In genomic region chr4:9704551-9705332, GRCh38 we compare ENCODE assay signal across 16 cellular contexts.
DNase-seq lines count a peak whose midpoint lies in the region; ATAC-seq and TF ChIP-seq lines count a peak whose summit lies in the region.
"Had no signal": no experiment of that assay in that cellular context is flagged by ENCODE, and none has a peak within 500 bp of the region (broad histone marks: within the 10 kb centered on the region; RNA-seq: fewer than 3 reads in every experiment).

No MANE protein-coding gene starts in this region.

- H3K4me3 Mint-ChIP-seq in H9 (no peak overlapping the region), WTC11 (no peak overlapping the region)

- H3K4me1 ChIP-seq in H9 (ENCODE audit: insufficient read depth, low read length) (no peaks in the 10 kb centered on the region), neuronal stem cell (ENCODE audit: control insufficient read depth in 2 of 2, insufficient read depth in 1 of 2, low read depth in 1 of 2, low read length in 2 of 2) (peaks cover 0 to 1% of the 10 kb centered on the region in 2 donors), right cardiac atrium (ENCODE audit: control insufficient read depth, insufficient read depth, low read length) (no peaks in the 10 kb centered on the region)
- H3K4me1 ChIP-seq: HAP-1 had no signal

- H2BK20ac ChIP-seq in H9 (ENCODE audit: low read depth, low read length, poor library complexity, severe bottlenecking): no peak overlapping the region

- H3K4me3 ChIP-seq in neuronal stem cell (ENCODE audit: low read length in 2 of 2): no peak overlapping the region
- H3K4me3 ChIP-seq in right cardiac atrium (ENCODE audit: low read length): no peak overlapping the region
- H3K4me3 ChIP-seq: BLaER1 treated with 17β-estradiol and CSF1 and Interleukin-3, amounts not matched to agents 10 nM and 100 nM; HAP-1 had no signal

- H2BK12ac ChIP-seq in H9 (ENCODE audit: insufficient read length, low read depth, low read length) (no peak overlapping the region), neuronal stem cell (ENCODE audit: low read length) (no peak overlapping the region)

- H4K20me1 ChIP-seq in H9 (ENCODE audit: control insufficient read depth, insufficient read depth, insufficient read length): no peaks in the 10 kb centered on the region
- H4K20me1 ChIP-seq: BLaER1 treated with 17β-estradiol and CSF1 and Interleukin-3, amounts not matched to agents 10 nM and 100 nM had no signal

- CTCF ChIA-PET in WTC11 (lab: Charles Lee): interaction anchor here (0.6 to 3.7 kb wide), 21 partner anchors 10 to 1097 kb away, joined by 3 to 106 read pairs (median 5); no protein-coding TSS in a partner anchor

- H2BK120ac ChIP-seq in H9 (ENCODE audit: low read depth, low read length, poor library complexity, severe bottlenecking): no peak overlapping the region
- no peak overlapping the region for H2BK120ac ChIP-seq in neuronal stem cell (ENCODE audit: low read depth, low read length)

- intact Hi-C loops in right cardiac atrium (cut with DNase I): loop anchor here in 1 of 4 donors (10.0 kb wide), 1 partner anchor 310 kb away; no protein-coding TSS in a partner anchor

- H3K9me3 Mint-ChIP-seq in H9 (peaks cover 7% of the 10 kb centered on the region in 2 experiments; a peak in 4 of 5 replicates), WTC11 (peaks cover 6% of the 10 kb centered on the region; the same call in 1 of the 2 replicates)

- POLR2A ChIA-PET in WTC11 (lab: Charles Lee): no interaction called here

- H3K4ac ChIP-seq in H9 (ENCODE audit: low read depth, low read length): no peak overlapping the region
- no peak overlapping the region for H3K4ac ChIP-seq in neuronal stem cell (ENCODE audit: low read length)

- no peak overlapping the region for H3K9ac ChIP-seq in H9 (ENCODE audit: extremely low read depth, insufficient read length, low read length)
- H3K9ac ChIP-seq in neuronal stem cell (ENCODE audit: low read depth, low read length, poor library complexity): no peak overlapping the region
- H3K9ac ChIP-seq: BLaER1 treated with 17β-estradiol and CSF1 and Interleukin-3, amounts not matched to agents 10 nM and 100 nM had no signal

- H3K36me3 ChIP-seq in neuronal stem cell (replicated peaks in 1 of 2; ENCODE audit: control insufficient read depth in 2 of 2, insufficient read depth in 2 of 2, low read length in 2 of 2): no peaks in the 10 kb centered on the region
- H3K36me3 ChIP-seq: BLaER1 treated with 17β-estradiol and CSF1 and Interleukin-3, amounts not matched to agents 10 nM and 100 nM; HAP-1 had no signal

- H2BK15ac ChIP-seq in H9 (ENCODE audit: low read depth, low read length): no peak overlapping the region
- peak overlapping the region; percentile 26 for H2BK15ac ChIP-seq in neuronal stem cell (ENCODE audit: low read length)

- no peak overlapping the region for H2AFZ ChIP-seq in H9 (ENCODE audit: low read length)
- no peak overlapping the region for H2AFZ ChIP-seq in neuronal stem cell (ENCODE audit: low read length)

- H3K4me2 ChIP-seq in H9 (ENCODE audit: insufficient read depth, insufficient read length, low read length): no peak overlapping the region
- no peak overlapping the region for H3K4me2 ChIP-seq in neuronal stem cell (ENCODE audit: insufficient read depth, low read length, poor library complexity, severe bottlenecking)

- H3K14ac ChIP-seq in H9 (ENCODE audit: insufficient read depth, low read length): no peak overlapping the region
- H3K14ac ChIP-seq in neuronal stem cell (ENCODE audit: low read length): no peak overlapping the region

- H3K9me3 ChIP-seq in H9 (ENCODE audit: control insufficient read depth, low read depth, low read length): no peaks in the 10 kb centered on the region
- H3K9me3 ChIP-seq in neuronal stem cell (replicated peaks in 1 of 2; ENCODE audit: control insufficient read depth in 2 of 2, insufficient read depth in 1 of 2, low read depth in 1 of 2, low read length in 2 of 2): no peaks in the 10 kb centered on the region
- H3K9me3 ChIP-seq in right cardiac atrium (ENCODE audit: control insufficient read depth, low read length): no peaks in the 10 kb centered on the region
- H3K9me3 ChIP-seq: HAP-1 had no signal

- peaks cover 4% of the 10 kb centered on the region; the same call in 1 of the 2 replicates for H3K27me3 Mint-ChIP-seq in H9 (ENCODE audit: low read depth)
- H3K27me3 Mint-ChIP-seq in WTC11 (ENCODE audit: low read depth): no peaks in the 10 kb centered on the region

- H3K79me1 ChIP-seq in H9 (ENCODE audit: insufficient read depth, low read depth, low read length, poor library complexity, severe bottlenecking) (no peaks in the 10 kb centered on the region), neuronal stem cell (ENCODE audit: low read depth, low read length) (peaks cover 2% of the 10 kb centered on the region)

- H4K91ac ChIP-seq in H9 (ENCODE audit: insufficient read length, low read depth, low read length) (no peak overlapping the region), neuronal stem cell (ENCODE audit: low read depth, low read length, poor library complexity) (no peak overlapping the region)

- ATAC-seq in WTC11 (0 out of 2 replicates have a peak, but pooled peaks have one; percentile 30), HG03378 (IDR thresholded peaks at IDR 0.05; ENCODE audit: unreplicated experiment) (no peak), GM18907 (IDR thresholded peaks at IDR 0.05; ENCODE audit: unreplicated experiment) (no peak), right cardiac atrium (no peak)

- no peaks in the 10 kb centered on the region for H3K79me2 ChIP-seq in H9 (ENCODE audit: insufficient read depth, low read length)

- H2AK5ac ChIP-seq in H9 (ENCODE audit: insufficient read length, low read length) (no peak overlapping the region), neuronal stem cell (ENCODE audit: low read depth, low read length) (no peak overlapping the region)

- H3K18ac ChIP-seq in H9 (ENCODE audit: insufficient read length, low read depth, low read length): no peak overlapping the region
- H3K18ac ChIP-seq in neuronal stem cell (ENCODE audit: low read length): peak overlapping the region; percentile 64

- H3K36me3 Mint-ChIP-seq in H9 (ENCODE audit: insufficient read depth in 1 of 3, low read depth in 3 of 3) (peaks cover 0 to 5% (median 4%) of the 10 kb centered on the region in 3 experiments; a peak in 5 of 7 replicates), WTC11 (peaks cover 5% of the 10 kb centered on the region)

- H3K27ac ChIP-seq in H9 (ENCODE audit: insufficient read length, low read depth, low read length) (no peak overlapping the region), neuronal stem cell (replicated peaks; ENCODE audit: low read length) (no peak overlapping the region), right cardiac atrium (ENCODE audit: low read length) (no peak overlapping the region)
- H3K27ac ChIP-seq: BLaER1 treated with 17β-estradiol and CSF1 and Interleukin-3, amounts not matched to agents 10 nM and 100 nM had no signal

- H4K8ac ChIP-seq in H9 (replicated peaks; ENCODE audit: insufficient read length, low read depth, low read length) (no peak overlapping the region), neuronal stem cell (ENCODE audit: low read depth, low read length) (no peak overlapping the region)

- H3T11ph ChIP-seq in H9 (ENCODE audit: low read length): no peak overlapping the region

- TF ChIP-seq CTCF in H9 (conservative IDR thresholded peaks at IDR 0.05) (peak; percentile 45; the same call in 2 of the 3 replicates), WTC11 (IDR thresholded peaks at IDR 0.05) (no peak)

- WGBS in H9 (ENCODE audit: extremely low coverage, insufficient read length, low lambda C conversion rate): no CpG with 5 or more reads among the region's 13 CpGs
- no CpG with 5 or more reads among the region's 13 CpGs for WGBS in neuronal stem cell (ENCODE audit: extremely low coverage in 2 of 2, insufficient read length in 2 of 2, insufficient replicate concordance in 1 of 2), 2 donors
- WGBS in right cardiac atrium: 80% methylated on average over 13 of the region's 13 CpGs

- H3K23ac ChIP-seq in H9 (ENCODE audit: insufficient read length, low read depth, low read length) (no peak overlapping the region), neuronal stem cell (ENCODE audit: low read depth, low read length, poor library complexity) (no peak overlapping the region)

- no peak overlapping the region for H4K5ac ChIP-seq in H9 (ENCODE audit: insufficient read length, low read depth, low read length)

- peaks cover 3 to 11% of the 10 kb centered on the region in 2 experiments for H3K4me1 Mint-ChIP-seq in H9
- peaks cover 7% of the 10 kb centered on the region; the same call in 1 of the 2 replicates for H3K4me1 Mint-ChIP-seq in WTC11

- H2BK5ac ChIP-seq in H9 (ENCODE audit: insufficient read length, low read length): no peak overlapping the region
- H2BK5ac ChIP-seq in neuronal stem cell (ENCODE audit: low read length): no peak overlapping the region

- peak; percentile 31 for DNase-seq in NCI-H1092 treated with DMSO at 0.1 percent for 48 hours (lab: John Stamatoyannopoulos, UW)
- DNase-seq in NCI-H1092 (lab: John Stamatoyannopoulos, UW): no peak
- DNase-seq in H9: peak; percentile 52
- DNase-seq in WTC11 (ENCODE audit: low spot score): peak; percentile 53
- no peak for DNase-seq in neuronal stem cell (ENCODE audit: low spot score)
- no peak for DNase-seq in right cardiac atrium
- DNase-seq: 8988T, Kasumi-1, NCI-H1436 treated with DMSO at 0.1 percent for 48 hours, NCI-H2227 treated with DMSO at 0.1 percent for 48 hours, NCI-H774, SIG-M5 had no signal

- H3K56ac ChIP-seq in H9 (ENCODE audit: insufficient read length, low read depth, low read length): no peak overlapping the region

- no peaks in the 10 kb centered on the region for H3K23me2 ChIP-seq in H9 (ENCODE audit: insufficient read length, low read depth, low read length, poor library complexity, severe bottlenecking)

- H3K27me3 ChIP-seq in H9 (ENCODE audit: insufficient read depth, low read length) (no peaks in the 10 kb centered on the region), neuronal stem cell (ENCODE audit: control insufficient read depth in 3 of 3, insufficient read depth in 3 of 3, low read depth in 1 of 3, low read length in 3 of 3) (no peaks in the 10 kb centered on the region), right cardiac atrium (ENCODE audit: control insufficient read depth, insufficient read depth) (no peaks in the 10 kb centered on the region)
- H3K27me3 ChIP-seq: BLaER1 treated with 17β-estradiol and CSF1 and Interleukin-3, amounts not matched to agents 10 nM and 100 nM had no signal

- no peak overlapping the region for H3K27ac Mint-ChIP-seq in H9
- H3K27ac Mint-ChIP-seq in WTC11: no peak overlapping the region

TF ChIP-seq in WTC11, 78 proteins besides CTCF, POLR2A, EP300 and RAD21 (continues in another document):
- TF ChIP-seq MLX (CRISPR knock-in tag; IDR thresholded peaks at IDR 0.05) (no peak), ESRRA (CRISPR knock-in tag; IDR thresholded peaks at IDR 0.05; ENCODE audit: borderline replicate concordance) (no peak)

Comparison
In these comparisons a context has a peak if more than half of its experiments do, and no peak if none do; other contexts are left out.
1. DNase-seq: peak in NCI-H1092 treated with DMSO at 0.1 percent for 48 hours (single experiment), H9 (single experiment) and WTC11 (single experiment); none in NCI-H1092 (single experiment), neuronal stem cell (single experiment) and right cardiac atrium (0 of 3).